ENCODE assay signal across 11 cellular contexts in the genomic region with DNA sequence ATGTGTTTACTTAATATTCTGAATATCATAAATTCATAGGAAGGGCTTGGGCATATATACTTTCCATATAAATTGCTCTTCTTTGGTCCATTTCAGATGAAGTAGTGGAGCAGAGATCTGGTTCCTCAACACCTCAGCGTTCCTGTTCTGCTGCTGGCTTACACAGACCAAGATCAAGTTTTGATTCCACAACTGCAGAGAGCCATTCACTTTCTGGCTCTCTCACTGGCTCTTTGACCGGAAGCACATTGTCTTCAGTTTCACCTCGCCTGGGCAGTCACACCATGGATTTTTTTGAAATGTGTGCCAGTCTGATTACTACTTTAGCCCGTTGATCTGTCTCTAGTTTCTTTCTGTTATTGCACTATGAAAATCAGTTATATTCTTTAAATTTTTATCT.
"Had no signal": no experiment of that assay in that cellular context is flagged by ENCODE, and none has a peak within 500 bp of the region (broad histone marks: within the 10 kb centered on the region; RNA-seq: fewer than 3 reads in every experiment).

No MANE protein-coding gene starts in this region.

- H3K4me2 ChIP-seq: KMS-11 had no signal

- H3K9ac ChIP-seq: GM23248, KMS-11 had no signal

- H3K27ac ChIP-seq: GM23248, HL-60, KMS-11 had no signal

- DNase-seq: GM23248, GOT3, H7, HFFc6, KBM-7 had no signal

- H3K4me3 Mint-ChIP-seq: HFFc6, IgD-negative memory B cell had no signal

- H3K4me3 ChIP-seq: GM23248, HAP-1 had no signal

- H3K9me3 ChIP-seq: HAP-1 had no signal

- H2AFZ ChIP-seq: GM23248 had no signal

- H3K36me3 Mint-ChIP-seq: IgD-negative memory B cell had no signal

- H3K27ac Mint-ChIP-seq: HFFc6, IgD-negative memory B cell had no signal

- ATAC-seq: HCT116, HepG2 had no signal

- H3K9me3 Mint-ChIP-seq: HFFc6, IgD-negative memory B cell had no signal

- H3K4me1 ChIP-seq: HAP-1 had no signal

- H3K4me1 Mint-ChIP-seq: IgD-negative memory B cell had no signal
